In the genomic region with DNA sequence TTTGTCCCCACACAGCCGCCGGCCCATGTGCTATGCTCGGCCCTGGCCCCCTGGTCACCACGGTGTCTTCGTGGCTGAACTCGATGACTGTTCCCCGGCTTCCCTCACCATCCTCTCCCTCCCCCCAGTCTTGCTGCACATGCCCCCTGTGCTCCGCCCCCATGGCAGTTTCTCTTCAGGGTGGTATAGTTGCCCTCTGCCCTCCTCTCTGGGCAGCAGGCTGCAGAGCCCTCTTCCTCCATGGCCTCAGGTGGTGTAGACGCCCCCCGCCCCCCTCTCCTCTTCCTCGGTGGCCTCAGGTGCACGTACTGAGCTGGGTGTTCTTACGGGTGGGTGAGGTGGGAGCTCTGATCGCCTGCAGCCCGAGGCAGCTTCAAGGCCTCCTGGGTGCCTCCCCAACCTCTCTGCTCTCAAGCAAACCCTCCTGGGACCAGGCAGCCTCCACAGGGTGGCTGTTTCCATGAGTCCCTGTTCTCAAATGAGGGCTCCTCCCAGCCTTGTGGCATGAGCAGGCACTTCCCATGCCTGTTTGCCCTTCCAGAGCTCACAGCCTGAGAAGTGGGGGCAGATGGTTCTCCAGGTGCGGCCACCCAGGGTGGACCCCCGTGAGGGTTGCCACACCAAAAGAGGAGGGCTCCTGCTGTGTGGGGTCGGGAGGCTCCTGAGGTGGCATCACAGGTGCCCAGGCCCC, we compare ENCODE assay signal across 2 cellular contexts.
A peak's percentile ranks its signal among the peaks of the same experiment; 100 is the strongest.
TF ChIP-seq lines count a peak whose summit lies in the region.

No MANE protein-coding gene starts in this region.

TF ChIP-seq in HEK293, 187 proteins besides CTCF, POLR2A, EP300 and RAD21 (continued from another document):
- TF ChIP-seq, protein P1, sequence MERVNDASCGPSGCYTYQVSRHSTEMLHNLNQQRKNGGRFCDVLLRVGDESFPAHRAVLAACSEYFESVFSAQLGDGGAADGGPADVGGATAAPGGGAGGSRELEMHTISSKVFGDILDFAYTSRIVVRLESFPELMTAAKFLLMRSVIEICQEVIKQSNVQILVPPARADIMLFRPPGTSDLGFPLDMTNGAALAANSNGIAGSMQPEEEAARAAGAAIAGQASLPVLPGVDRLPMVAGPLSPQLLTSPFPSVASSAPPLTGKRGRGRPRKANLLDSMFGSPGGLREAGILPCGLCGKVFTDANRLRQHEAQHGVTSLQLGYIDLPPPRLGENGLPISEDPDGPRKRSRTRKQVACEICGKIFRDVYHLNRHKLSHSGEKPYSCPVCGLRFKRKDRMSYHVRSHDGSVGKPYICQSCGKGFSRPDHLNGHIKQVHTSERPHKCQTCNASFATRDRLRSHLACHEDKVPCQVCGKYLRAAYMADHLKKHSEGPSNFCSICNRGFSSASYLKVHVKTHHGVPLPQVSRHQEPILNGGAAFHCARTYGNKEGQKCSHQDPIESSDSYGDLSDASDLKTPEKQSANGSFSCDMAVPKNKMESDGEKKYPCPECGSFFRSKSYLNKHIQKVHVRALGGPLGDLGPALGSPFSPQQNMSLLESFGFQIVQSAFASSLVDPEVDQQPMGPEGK (tag by site-specific recombination; IDR thresholded peaks at IDR 0.05): no peak
- TF ChIP-seq GLIS2 (tag by site-specific recombination; IDR thresholded peaks at IDR 0.05): peak; percentile 30; the same call in 1 of the 2 replicates
- TF ChIP-seq, protein P2, sequence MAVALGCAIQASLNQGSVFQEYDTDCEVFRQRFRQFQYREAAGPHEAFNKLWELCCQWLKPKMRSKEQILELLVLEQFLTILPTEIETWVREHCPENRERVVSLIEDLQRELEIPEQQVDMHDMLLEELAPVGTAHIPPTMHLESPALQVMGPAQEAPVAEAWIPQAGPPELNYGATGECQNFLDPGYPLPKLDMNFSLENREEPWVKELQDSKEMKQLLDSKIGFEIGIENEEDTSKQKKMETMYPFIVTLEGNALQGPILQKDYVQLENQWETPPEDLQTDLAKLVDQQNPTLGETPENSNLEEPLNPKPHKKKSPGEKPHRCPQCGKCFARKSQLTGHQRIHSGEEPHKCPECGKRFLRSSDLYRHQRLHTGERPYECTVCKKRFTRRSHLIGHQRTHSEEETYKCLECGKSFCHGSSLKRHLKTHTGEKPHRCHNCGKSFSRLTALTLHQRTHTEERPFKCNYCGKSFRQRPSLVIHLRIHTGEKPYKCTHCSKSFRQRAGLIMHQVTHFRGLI (tag by site-specific recombination; IDR thresholded peaks at IDR 0.05): no peak
TF ChIP-seq in HEK293: peak in this region for 2.

TF ChIP-seq in GM23338, 12 proteins besides CTCF, POLR2A, EP300 and RAD21 (continued from another document):
- TF ChIP-seq, protein P3, sequence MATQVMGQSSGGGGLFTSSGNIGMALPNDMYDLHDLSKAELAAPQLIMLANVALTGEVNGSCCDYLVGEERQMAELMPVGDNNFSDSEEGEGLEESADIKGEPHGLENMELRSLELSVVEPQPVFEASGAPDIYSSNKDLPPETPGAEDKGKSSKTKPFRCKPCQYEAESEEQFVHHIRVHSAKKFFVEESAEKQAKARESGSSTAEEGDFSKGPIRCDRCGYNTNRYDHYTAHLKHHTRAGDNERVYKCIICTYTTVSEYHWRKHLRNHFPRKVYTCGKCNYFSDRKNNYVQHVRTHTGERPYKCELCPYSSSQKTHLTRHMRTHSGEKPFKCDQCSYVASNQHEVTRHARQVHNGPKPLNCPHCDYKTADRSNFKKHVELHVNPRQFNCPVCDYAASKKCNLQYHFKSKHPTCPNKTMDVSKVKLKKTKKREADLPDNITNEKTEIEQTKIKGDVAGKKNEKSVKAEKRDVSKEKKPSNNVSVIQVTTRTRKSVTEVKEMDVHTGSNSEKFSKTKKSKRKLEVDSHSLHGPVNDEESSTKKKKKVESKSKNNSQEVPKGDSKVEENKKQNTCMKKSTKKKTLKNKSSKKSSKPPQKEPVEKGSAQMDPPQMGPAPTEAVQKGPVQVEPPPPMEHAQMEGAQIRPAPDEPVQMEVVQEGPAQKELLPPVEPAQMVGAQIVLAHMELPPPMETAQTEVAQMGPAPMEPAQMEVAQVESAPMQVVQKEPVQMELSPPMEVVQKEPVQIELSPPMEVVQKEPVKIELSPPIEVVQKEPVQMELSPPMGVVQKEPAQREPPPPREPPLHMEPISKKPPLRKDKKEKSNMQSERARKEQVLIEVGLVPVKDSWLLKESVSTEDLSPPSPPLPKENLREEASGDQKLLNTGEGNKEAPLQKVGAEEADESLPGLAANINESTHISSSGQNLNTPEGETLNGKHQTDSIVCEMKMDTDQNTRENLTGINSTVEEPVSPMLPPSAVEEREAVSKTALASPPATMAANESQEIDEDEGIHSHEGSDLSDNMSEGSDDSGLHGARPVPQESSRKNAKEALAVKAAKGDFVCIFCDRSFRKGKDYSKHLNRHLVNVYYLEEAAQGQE (IDR thresholded peaks at IDR 0.05; ENCODE audit: unreplicated experiment): no peak
- TF ChIP-seq JUNB (IDR thresholded peaks at IDR 0.05; ENCODE audit: unreplicated experiment): no peak
- TF ChIP-seq, protein P4, sequence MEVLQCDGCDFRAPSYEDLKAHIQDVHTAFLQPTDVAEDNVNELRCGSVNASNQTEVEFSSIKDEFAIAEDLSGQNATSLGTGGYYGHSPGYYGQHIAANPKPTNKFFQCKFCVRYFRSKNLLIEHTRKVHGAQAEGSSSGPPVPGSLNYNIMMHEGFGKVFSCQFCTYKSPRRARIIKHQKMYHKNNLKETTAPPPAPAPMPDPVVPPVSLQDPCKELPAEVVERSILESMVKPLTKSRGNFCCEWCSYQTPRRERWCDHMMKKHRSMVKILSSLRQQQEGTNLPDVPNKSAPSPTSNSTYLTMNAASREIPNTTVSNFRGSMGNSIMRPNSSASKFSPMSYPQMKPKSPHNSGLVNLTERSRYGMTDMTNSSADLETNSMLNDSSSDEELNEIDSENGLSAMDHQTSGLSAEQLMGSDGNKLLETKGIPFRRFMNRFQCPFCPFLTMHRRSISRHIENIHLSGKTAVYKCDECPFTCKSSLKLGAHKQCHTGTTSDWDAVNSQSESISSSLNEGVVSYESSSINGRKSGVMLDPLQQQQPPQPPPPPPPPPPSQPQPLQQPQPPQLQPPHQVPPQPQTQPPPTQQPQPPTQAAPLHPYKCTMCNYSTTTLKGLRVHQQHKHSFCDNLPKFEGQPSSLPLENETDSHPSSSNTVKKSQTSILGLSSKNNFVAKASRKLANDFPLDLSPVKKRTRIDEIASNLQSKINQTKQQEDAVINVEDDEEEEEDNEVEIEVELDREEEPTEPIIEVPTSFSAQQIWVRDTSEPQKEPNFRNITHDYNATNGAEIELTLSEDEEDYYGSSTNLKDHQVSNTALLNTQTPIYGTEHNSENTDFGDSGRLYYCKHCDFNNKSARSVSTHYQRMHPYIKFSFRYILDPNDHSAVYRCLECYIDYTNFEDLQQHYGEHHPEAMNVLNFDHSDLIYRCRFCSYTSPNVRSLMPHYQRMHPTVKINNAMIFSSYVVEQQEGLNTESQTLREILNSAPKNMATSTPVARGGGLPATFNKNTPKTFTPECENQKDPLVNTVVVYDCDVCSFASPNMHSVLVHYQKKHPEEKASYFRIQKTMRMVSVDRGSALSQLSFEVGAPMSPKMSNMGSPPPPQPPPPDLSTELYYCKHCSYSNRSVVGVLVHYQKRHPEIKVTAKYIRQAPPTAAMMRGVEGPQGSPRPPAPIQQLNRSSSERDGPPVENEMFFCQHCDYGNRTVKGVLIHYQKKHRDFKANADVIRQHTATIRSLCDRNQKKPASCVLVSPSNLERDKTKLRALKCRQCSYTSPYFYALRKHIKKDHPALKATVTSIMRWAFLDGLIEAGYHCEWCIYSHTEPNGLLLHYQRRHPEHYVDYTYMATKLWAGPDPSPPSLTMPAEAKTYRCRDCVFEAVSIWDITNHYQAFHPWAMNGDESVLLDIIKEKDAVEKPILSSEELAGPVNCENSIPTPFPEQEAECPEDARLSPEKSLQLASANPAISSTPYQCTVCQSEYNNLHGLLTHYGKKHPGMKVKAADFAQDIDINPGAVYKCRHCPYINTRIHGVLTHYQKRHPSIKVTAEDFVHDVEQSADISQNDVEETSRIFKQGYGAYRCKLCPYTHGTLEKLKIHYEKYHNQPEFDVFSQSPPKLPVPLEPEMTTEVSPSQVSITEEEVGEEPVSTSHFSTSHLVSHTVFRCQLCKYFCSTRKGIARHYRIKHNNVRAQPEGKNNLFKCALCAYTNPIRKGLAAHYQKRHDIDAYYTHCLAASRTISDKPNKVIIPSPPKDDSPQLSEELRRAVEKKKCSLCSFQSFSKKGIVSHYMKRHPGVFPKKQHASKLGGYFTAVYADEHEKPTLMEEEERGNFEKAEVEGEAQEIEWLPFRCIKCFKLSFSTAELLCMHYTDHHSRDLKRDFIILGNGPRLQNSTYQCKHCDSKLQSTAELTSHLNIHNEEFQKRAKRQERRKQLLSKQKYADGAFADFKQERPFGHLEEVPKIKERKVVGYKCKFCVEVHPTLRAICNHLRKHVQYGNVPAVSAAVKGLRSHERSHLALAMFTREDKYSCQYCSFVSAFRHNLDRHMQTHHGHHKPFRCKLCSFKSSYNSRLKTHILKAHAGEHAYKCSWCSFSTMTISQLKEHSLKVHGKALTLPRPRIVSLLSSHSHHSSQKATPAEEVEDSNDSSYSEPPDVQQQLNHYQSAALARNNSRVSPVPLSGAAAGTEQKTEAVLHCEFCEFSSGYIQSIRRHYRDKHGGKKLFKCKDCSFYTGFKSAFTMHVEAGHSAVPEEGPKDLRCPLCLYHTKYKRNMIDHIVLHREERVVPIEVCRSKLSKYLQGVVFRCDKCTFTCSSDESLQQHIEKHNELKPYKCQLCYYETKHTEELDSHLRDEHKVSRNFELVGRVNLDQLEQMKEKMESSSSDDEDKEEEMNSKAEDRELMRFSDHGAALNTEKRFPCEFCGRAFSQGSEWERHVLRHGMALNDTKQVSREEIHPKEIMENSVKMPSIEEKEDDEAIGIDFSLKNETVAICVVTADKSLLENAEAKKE (CRISPR knock-in tag; IDR thresholded peaks at IDR 0.05): no peak
- no peak for TF ChIP-seq POLR2AphosphoS5 (IDR thresholded peaks at IDR 0.05; ENCODE audit: low read depth)
